Comparison of ENCODE assay signal across 23 cellular contexts in the genomic region with DNA sequence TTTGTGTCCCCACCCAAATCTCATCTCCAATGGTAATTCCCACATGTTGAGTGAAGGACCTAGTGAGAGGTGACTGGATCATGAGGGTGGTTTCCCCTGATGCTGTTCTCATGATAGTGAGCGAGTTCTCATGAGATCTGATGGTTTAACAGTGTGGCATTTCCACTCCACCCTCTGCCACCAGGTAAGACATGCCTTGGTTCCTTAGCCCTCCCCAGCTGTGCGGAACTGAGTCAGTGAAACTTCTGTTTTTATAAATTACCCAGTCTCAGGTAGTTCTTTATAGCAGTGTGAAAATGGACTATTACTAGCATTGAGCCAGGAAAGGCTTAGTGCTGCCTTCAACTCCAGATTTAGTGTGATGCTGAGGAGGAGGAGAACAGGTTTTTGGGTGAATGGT.
"Had no signal": no experiment of that assay in that cellular context is flagged by ENCODE, and none has a peak within 500 bp of the region (broad histone marks: within the 10 kb centered on the region; RNA-seq: fewer than 3 reads in every experiment).

No MANE protein-coding gene starts in this region.

- H3K9me3 ChIP-seq: MG63, SJSA1 had no signal

- H3K36me3 ChIP-seq: MG63, SJSA1 had no signal

- H3K4me3 ChIP-seq: MG63, SJSA1, SK-N-MC had no signal

- ATAC-seq: HepG2 had no signal

- H3K27me3 ChIP-seq: MG63, SJSA1 had no signal

- DNase-seq: IMR-90, Karpas-422, KG1, MG63, NCI-H1092, NCI-H1105 treated with DMSO at 0.1 percent for 48 hours, NCI-H1417 treated with DMSO at 0.1 percent for 48 hours, NCI-H146, NCI-H1694 treated with DMSO at 0.1 percent for 48 hours, NCI-H2029, NCI-H2171 treated with DMSO at 0.1 percent for 48 hours, NCI-H345, NCI-H446 treated with DMSO at 0.1 percent for 48 hours, NCI-H510A treated with DMSO at 0.1 percent for 48 hours, NCI-H526 treated with DMSO at 0.1 percent for 48 hours, NCI-H748 treated with DMSO at 0.1 percent for 48 hours, Right ventricle myocardium superior, RPMI8226, SIG-M5 had no signal

- H3K27ac ChIP-seq: SK-N-MC had no signal

- FAIRE-seq: HepG2, RCC 7860 had no signal
